ENCODE assay signal across 8 cellular contexts in genomic region chr17:81890447-81891302, GRCh38. TPM values are rescaled to one million over a fixed set of nuclear protein-coding genes. Genes with fewer than 3 reads are reported as not detected.
A peak's percentile ranks its signal among the peaks of the same experiment; 100 is the strongest.
DNase-seq lines count a peak whose midpoint lies in the region; ATAC-seq and TF ChIP-seq lines count a peak whose summit lies in the region.

No MANE protein-coding gene starts in this region.

- no peak overlapping the region for H4K91ac ChIP-seq in H9 (ENCODE audit: insufficient read length, low read depth, low read length)

- peaks cover 28 to 48% of the 10 kb centered on the region in 2 donors for H3K36me3 Mint-ChIP-seq in CD4-positive, alpha-beta memory T cell
- H3K36me3 Mint-ChIP-seq in H9 (ENCODE audit: insufficient read depth in 1 of 3, low read depth in 3 of 3) (peaks cover 41 to 67% (median 60%) of the 10 kb centered on the region in 3 experiments), T-helper 17 cell (ENCODE audit: low read depth) (peaks cover 10% of the 10 kb centered on the region)

- H3K9me3 ChIP-seq in CD4-positive, alpha-beta memory T cell (ENCODE audit: control insufficient read depth in 1 of 2, low read length in 2 of 2) = no peaks in the 10 kb centered on the region
- H3K9me3 ChIP-seq in H9 (ENCODE audit: control insufficient read depth, low read depth, low read length) = no peaks in the 10 kb centered on the region
- no peaks in the 10 kb centered on the region for H3K9me3 ChIP-seq in T-helper 17 cell (ENCODE audit: control insufficient read depth, low read length, poor library complexity, severe bottlenecking)
- H3K9me3 ChIP-seq in esophagus muscularis mucosa = no peaks in the 10 kb centered on the region
- no peaks in the 10 kb centered on the region for H3K9me3 ChIP-seq in prostate gland

- peak overlapping the region; percentile 83 for H3K4me2 ChIP-seq in H9 (ENCODE audit: insufficient read depth, insufficient read length, low read length)

- TF ChIP-seq EP300 in esophagus muscularis mucosa (IDR thresholded peaks at IDR 0.05) = no peak

- H2AFZ ChIP-seq in H9 (ENCODE audit: low read length) = no peak overlapping the region

- H3K18ac ChIP-seq in H9 (ENCODE audit: insufficient read length, low read depth, low read length) = no peak overlapping the region

- no peak overlapping the region for H3K23ac ChIP-seq in H9 (ENCODE audit: insufficient read length, low read depth, low read length)

- WGBS in H9 (ENCODE audit: extremely low coverage, insufficient read length, low lambda C conversion rate) = no CpG with 5 or more reads among the region's 69 CpGs
- 24% methylated on average over 20 of the region's 69 CpGs for WGBS in esophagus muscularis mucosa
- whole genome bisulfite sequencing in prostate gland = 8% methylated on average over 43 of the region's 69 CpGs

- no peak for TF ChIP-seq POLR2A in esophagus muscularis mucosa (IDR thresholded peaks at IDR 0.05; ENCODE audit: low read depth)
- no peak for TF ChIP-seq POLR2A in prostate gland (IDR thresholded peaks at IDR 0.05)

- H4K20me1 ChIP-seq in H9 (ENCODE audit: control insufficient read depth, insufficient read depth, insufficient read length) = no peaks in the 10 kb centered on the region

- peaks cover 42% of the 10 kb centered on the region for H3K36me3 ChIP-seq in CD4-positive, alpha-beta memory T cell (ENCODE audit: insufficient read depth, low read length)
- H3K36me3 ChIP-seq in esophagus muscularis mucosa = peaks cover 34 to 66% (median 63%) of the 10 kb centered on the region in 4 donors
- peaks cover 5 to 14% of the 10 kb centered on the region in 2 donors for H3K36me3 ChIP-seq in prostate gland

- intact Hi-C loops in CD4-positive, alpha-beta memory T cell (cut with micrococcal nuclease) = loop anchor here (1.0 to 2.0 kb wide), 4 partner anchors 19 to 36 kb away; partner anchors contain the start of genes ARHGDIA, MAFG, P4HB and PCYT2
- intact Hi-C loops in esophagus muscularis mucosa (cut with DNase I) (no loop called here), prostate gland (cut with DNase I) (no loop called here)

- peak overlapping the region; percentile 42 to 60 for H3K4me3 ChIP-seq in CD4-positive, alpha-beta memory T cell (ENCODE audit: low read length in 2 of 2)
- H3K4me3 ChIP-seq in esophagus muscularis mucosa (peak overlapping the region; percentile 86 to 100 (median 98)), prostate gland (peak overlapping the region; percentile 96 to 99)

- H2BK5ac ChIP-seq in H9 (ENCODE audit: insufficient read length, low read length) = no peak overlapping the region

- H3T11ph ChIP-seq in H9 (ENCODE audit: low read length) = no peak overlapping the region

- no peak overlapping the region for H2AK5ac ChIP-seq in H9 (ENCODE audit: insufficient read length, low read length)

- no peak overlapping the region for H2BK120ac ChIP-seq in H9 (ENCODE audit: low read depth, low read length, poor library complexity, severe bottlenecking)

- H3K4me1 ChIP-seq in CD4-positive, alpha-beta memory T cell (ENCODE audit: insufficient read depth, low read length) = peaks cover 20% of the 10 kb centered on the region
- no peaks in the 10 kb centered on the region for H3K4me1 ChIP-seq in H9 (ENCODE audit: insufficient read depth, low read length)
- H3K4me1 ChIP-seq in esophagus muscularis mucosa = peaks cover 26 to 43% (median 32%) of the 10 kb centered on the region in 4 donors
- peaks cover 5% of the 10 kb centered on the region for H3K4me1 ChIP-seq in prostate gland (replicated peaks)

- POLR2A ChIA-PET in CD4-positive, alpha-beta memory T cell (lab: Charles Lee; ENCODE audit: partially characterized antibody) = interaction anchor here (0.7 to 4.2 kb wide), 6 partner anchors 10 to 650 kb away, joined by 3 to 29 read pairs (median 4); partner anchors contain the start of genes ARHGDIA and PCYT2

- no peak overlapping the region for H4K5ac ChIP-seq in H9 (ENCODE audit: insufficient read length, low read depth, low read length)

- CTCF ChIA-PET in CD4-positive, alpha-beta memory T cell (lab: Charles Lee; ENCODE audit: partially characterized antibody) = no interaction called here

- H3K4me3 Mint-ChIP-seq in CD4-positive, alpha-beta memory T cell = peak overlapping the region; percentile 85 to 92 (median 89)
- H3K4me3 Mint-ChIP-seq in H9 (peak overlapping the region; percentile 89 to 92), T-helper 17 cell (peak overlapping the region; percentile 87)

- ATAC-seq in T-helper 17 cell = no peak

- peak overlapping the region; percentile 83 for H3K9ac ChIP-seq in H9 (ENCODE audit: extremely low read depth, insufficient read length, low read length)

- peak overlapping the region; percentile 89 to 97 (median 96) for H3K27ac Mint-ChIP-seq in CD4-positive, alpha-beta memory T cell
- H3K27ac Mint-ChIP-seq in H9 (peak overlapping the region; percentile 92 to 97 (median 95)), T-helper 17 cell (peak overlapping the region; percentile 87)

- H3K27me3 ChIP-seq in CD4-positive, alpha-beta memory T cell (ENCODE audit: insufficient read depth, low read length) = no peaks in the 10 kb centered on the region
- H3K27me3 ChIP-seq in H9 (ENCODE audit: insufficient read depth, low read length) (no peaks in the 10 kb centered on the region), esophagus muscularis mucosa (no peaks in the 10 kb centered on the region), prostate gland (replicated peaks; ENCODE audit: insufficient read depth) (no peaks in the 10 kb centered on the region)

- DNase-seq in CD4-positive, alpha-beta memory T cell = no peak
- DNase-seq in H9 (peak; percentile 31), T-helper 17 cell (no peak), esophagus muscularis mucosa (ENCODE audit: extremely low spot score) (no peak), prostate gland (ENCODE audit: low spot score) (no peak), cerebellum (ENCODE audit: low spot score) (no peak), NCI-H524 (lab: John Stamatoyannopoulos, UW) (no peak), C1 segment of cervical spinal cord (lab: John Stamatoyannopoulos, UW) (no peak)

- H2BK15ac ChIP-seq in H9 (ENCODE audit: low read depth, low read length) = no peak overlapping the region

- peaks cover 17% of the 10 kb centered on the region; the same call in 1 of the 2 replicates for H3K79me2 ChIP-seq in H9 (ENCODE audit: insufficient read depth, low read length)

- peak overlapping the region; percentile 68 for H3K14ac ChIP-seq in H9 (ENCODE audit: insufficient read depth, low read length)

- peaks cover 7% of the 10 kb centered on the region for H3K23me2 ChIP-seq in H9 (ENCODE audit: insufficient read length, low read depth, low read length, poor library complexity, severe bottlenecking)

- no peak overlapping the region for H4K8ac ChIP-seq in H9 (replicated peaks; ENCODE audit: insufficient read length, low read depth, low read length)

- H3K56ac ChIP-seq in H9 (ENCODE audit: insufficient read length, low read depth, low read length) = no peak overlapping the region

- peaks cover 0 to 2% (median 0%) of the 10 kb centered on the region in 8 donors for H3K9me3 Mint-ChIP-seq in CD4-positive, alpha-beta memory T cell
- no peaks in the 10 kb centered on the region for H3K9me3 Mint-ChIP-seq in H9

- H3K27me3 Mint-ChIP-seq in CD4-positive, alpha-beta memory T cell = no peaks in the 10 kb centered on the region
- H3K27me3 Mint-ChIP-seq in H9 (ENCODE audit: low read depth) (0 out of 2 replicates have a peak, but pooled peaks cover under 1% of the 10 kb centered on the region), T-helper 17 cell (no peaks in the 10 kb centered on the region)

- peaks cover 24% of the 10 kb centered on the region for H3K79me1 ChIP-seq in H9 (ENCODE audit: insufficient read depth, low read depth, low read length, poor library complexity, severe bottlenecking)

- no peak overlapping the region for H2BK12ac ChIP-seq in H9 (ENCODE audit: insufficient read length, low read depth, low read length)

- H3K4me1 Mint-ChIP-seq in CD4-positive, alpha-beta memory T cell = peaks cover 8 to 33% (median 17%) of the 10 kb centered on the region in 4 donors
- peaks cover 3 to 16% of the 10 kb centered on the region in 2 experiments; a peak in 3 of 4 replicates for H3K4me1 Mint-ChIP-seq in H9
- peaks cover 19% of the 10 kb centered on the region for H3K4me1 Mint-ChIP-seq in T-helper 17 cell

- TF ChIP-seq CTCF in H9 (conservative IDR thresholded peaks at IDR 0.05) (no peak), esophagus muscularis mucosa (IDR thresholded peaks at IDR 0.05) (no peak), prostate gland (IDR thresholded peaks at IDR 0.05) (no peak)

- no peak overlapping the region for H2BK20ac ChIP-seq in H9 (ENCODE audit: low read depth, low read length, poor library complexity, severe bottlenecking)

- no peak overlapping the region; the same call in 1 of the 2 replicates for H3K4ac ChIP-seq in H9 (ENCODE audit: low read depth, low read length)

- H3K27ac ChIP-seq in CD4-positive, alpha-beta memory T cell (ENCODE audit: low read depth, low read length) = peak overlapping the region; percentile 64
- no peak overlapping the region for H3K27ac ChIP-seq in H9 (ENCODE audit: insufficient read length, low read depth, low read length)
- peak overlapping the region; percentile 93 to 98 (median 95) for H3K27ac ChIP-seq in esophagus muscularis mucosa (replicated peaks in 1 of 4)
- H3K27ac ChIP-seq in prostate gland = peak overlapping the region; percentile 79 to 92

RNA-seq across cellular contexts. Expression of gene ALYREF, which starts 0.7 kb away (rescaled TPM):
- total RNA-seq in CD4-positive, alpha-beta memory T cell = 10 to 100 TPM; 47.2 to 47.7 TPM
- polyA plus RNA-seq in CD4-positive, alpha-beta memory T cell = 10 to 100 TPM; 23.3 to 50.8 TPM
- total RNA-seq in H9 (2021) (212 and 219 TPM in 2 replicates), T-helper 17 cell (10 to 100 TPM; 79.9 to 88.8 TPM), esophagus muscularis mucosa (10 to 100 TPM; 44.0 to 67.7 (median 56.5) TPM), prostate gland (100 to 1,000 TPM in 1 of 2 donors, 10 to 100 TPM in 1; 83.9 to 108 TPM), cerebellum (39.7 TPM)

RNA-seq across cellular contexts. Expression of gene ANAPC11, which starts 0.8 kb away (rescaled TPM):
- total RNA-seq in CD4-positive, alpha-beta memory T cell = 10 to 100 TPM; 53.8 to 57.0 TPM
- 100 to 1,000 TPM; 262 to 267 TPM for polyA plus RNA-seq in CD4-positive, alpha-beta memory T cell
- total RNA-seq in H9 (2021) (197 and 208 TPM in 2 replicates), T-helper 17 cell (10 to 100 TPM; 32.8 to 36.2 TPM), esophagus muscularis mucosa (100 to 1,000 TPM; 131 to 139 (median 135) TPM), prostate gland (100 to 1,000 TPM; 128 to 278 TPM), cerebellum (41.7 TPM)

RNA-seq across cellular contexts. Expression of gene NPB, which starts 11.4 kb away (rescaled TPM):
- total RNA-seq in CD4-positive, alpha-beta memory T cell = under 1 TPM; 0.61 to 0.79 TPM
- polyA plus RNA-seq in CD4-positive, alpha-beta memory T cell = not detected
- total RNA-seq in H9 (2021) (2.1 and 2.4 TPM in 2 replicates), T-helper 17 cell (not detected), esophagus muscularis mucosa (1 to 10 TPM in 1 of 4 donors, under 1 TPM in 1, not detected in 2; 0.78 to 1.8 TPM), prostate gland (10 to 100 TPM in 1 of 2 donors, 1 to 10 TPM in 1; 9.8 to 10.9 TPM), cerebellum (2.8 TPM)

RNA-seq across cellular contexts. Expression of gene ARHGDIA, which starts 19.5 kb away (rescaled TPM):
- 100 to 1,000 TPM; 380 to 382 TPM for total RNA-seq in CD4-positive, alpha-beta memory T cell
- polyA plus RNA-seq in CD4-positive, alpha-beta memory T cell = 100 to 1,000 TPM in 1 of 2 donors, 10 to 100 TPM in 1; 84.8 to 205 TPM
- total RNA-seq in H9 (2021) = 247 and 255 TPM in 2 replicates
- total RNA-seq in T-helper 17 cell = 100 to 1,000 TPM; 564 to 643 TPM
- total RNA-seq in esophagus muscularis mucosa = 100 to 1,000 TPM; 115 to 229 (median 202) TPM
- total RNA-seq in prostate gland = 100 to 1,000 TPM; 193 to 274 TPM
- total RNA-seq in cerebellum = 18.3 TPM

RNA-seq across cellular contexts. Expression of gene PCYT2, which starts 20.5 kb away (rescaled TPM):
- 10 to 100 TPM; 43.5 to 48.3 TPM for total RNA-seq in CD4-positive, alpha-beta memory T cell
- 10 to 100 TPM; 27.8 to 30.3 TPM for polyA plus RNA-seq in CD4-positive, alpha-beta memory T cell
- total RNA-seq in H9 (2021) (24.5 and 24.9 TPM in 2 replicates), T-helper 17 cell (10 to 100 TPM; 21.6 to 26.0 TPM), esophagus muscularis mucosa (10 to 100 TPM; 27.4 to 38.7 (median 33.3) TPM), prostate gland (10 to 100 TPM; 51.4 to 69.2 TPM), cerebellum (14.1 TPM)
